Comparison of ENCODE assay signal across 1 cellular context in genomic region chr4:55819634-55820033, GRCh38.
TF ChIP-seq lines count a peak whose summit lies in the region.

EXOC1L (plus strand) TSS chr4:55819790; CDS start chr4:55820027, 237 bp downstream.

TF ChIP-seq in K562, 482 proteins besides CTCF, POLR2A, EP300 and RAD21 (continued from another document):
- no peak for TF ChIP-seq E2F1 (CRISPR knock-in tag; IDR thresholded peaks at IDR 0.05)
